ENCODE assay signal across 1 cellular context in the genomic region with DNA sequence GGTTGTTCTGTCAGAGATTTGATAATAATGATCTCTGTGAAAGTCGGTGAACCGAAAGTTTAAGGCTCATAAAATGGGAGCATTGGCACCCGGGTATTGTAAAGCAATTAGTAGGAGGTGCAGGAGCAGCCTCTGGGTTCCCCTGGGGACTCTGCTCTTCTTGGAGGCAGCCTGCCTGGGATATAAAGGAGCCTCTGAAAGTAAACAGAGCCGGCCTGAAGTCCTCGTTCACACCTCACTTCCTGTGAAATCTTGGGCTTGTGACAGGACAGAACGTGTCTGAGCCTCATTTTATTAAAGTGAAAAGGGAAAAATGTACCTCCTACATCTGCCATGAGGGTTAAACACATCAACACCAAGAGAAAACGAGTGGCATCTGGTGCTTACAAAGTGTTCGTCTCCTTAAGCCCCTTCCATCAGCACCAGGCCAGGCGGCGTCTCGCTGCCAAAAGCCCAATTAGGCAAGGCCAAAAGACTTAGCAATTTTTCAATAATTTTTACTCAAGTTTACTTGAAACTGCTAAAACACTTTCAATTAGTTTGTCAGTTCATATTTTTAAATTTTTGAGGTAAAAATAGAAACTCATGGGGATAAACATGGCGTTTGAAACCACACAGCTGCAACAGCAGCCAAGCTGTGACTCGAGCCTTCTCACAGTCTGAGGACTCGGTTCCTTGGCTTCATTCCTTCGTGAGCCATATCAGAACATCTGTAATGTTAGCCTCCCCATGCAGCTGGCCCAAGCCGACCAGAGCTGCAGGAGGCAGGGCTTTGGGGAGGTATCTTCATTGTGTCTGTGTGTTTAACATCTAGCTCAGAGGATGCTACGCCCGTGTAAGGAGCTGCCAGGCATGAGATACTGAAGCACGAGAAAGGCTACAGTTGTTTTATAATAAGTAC.
TF ChIP-seq lines count a peak whose summit lies in the region.

No MANE protein-coding gene starts in this region.

TF ChIP-seq in IMR-90, 13 proteins besides CTCF, POLR2A, EP300 and RAD21 (continued from another document):
- TF ChIP-seq MAFK (IDR thresholded peaks at IDR 0.05; ENCODE audit: low read depth, low read length) (no peak), MXI1 (IDR thresholded peaks at IDR 0.05; ENCODE audit: borderline replicate concordance, low read depth, low read length) (no peak)
